In the genomic region with DNA sequence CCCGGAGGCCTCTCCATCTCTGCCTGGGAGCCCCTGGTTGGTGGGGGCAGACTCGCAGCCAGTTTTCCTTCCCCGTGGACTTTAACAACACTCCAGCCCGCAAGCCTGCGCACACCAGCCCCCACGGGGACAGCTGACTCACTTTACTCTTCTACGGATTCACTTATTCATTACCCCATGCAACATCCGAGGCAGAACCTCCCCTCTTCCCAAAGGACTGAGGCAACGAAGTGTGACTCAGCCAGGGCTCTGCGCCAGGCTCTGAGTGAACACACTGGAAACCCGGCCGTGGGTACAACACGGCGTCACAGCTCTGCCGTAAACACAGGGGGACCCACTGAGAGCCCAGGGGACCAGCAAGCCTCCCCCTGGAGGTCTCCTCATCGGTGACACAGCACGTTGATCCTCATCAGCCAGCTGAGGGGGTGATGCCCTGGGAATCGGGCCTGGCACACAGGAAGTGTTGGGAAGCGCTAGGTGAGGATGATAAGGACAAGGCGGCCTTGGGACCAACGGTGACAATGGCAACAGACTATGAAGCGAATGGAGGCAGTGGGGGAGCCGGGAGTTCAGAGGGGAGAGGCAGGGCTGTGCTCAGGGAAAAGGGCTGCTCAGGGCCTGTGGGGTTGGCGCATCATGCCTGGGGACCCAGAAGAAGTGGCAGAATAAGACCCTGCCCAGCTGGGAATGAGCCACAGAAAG, we compare ENCODE assay signal across 1 cellular context.
TF ChIP-seq lines count a peak whose summit lies in the region.

No MANE protein-coding gene starts in this region.

TF ChIP-seq in H1, 55 proteins besides CTCF, POLR2A, EP300 and RAD21 (continued from another document):
- TF ChIP-seq SAP30 (IDR thresholded peaks at IDR 0.05; ENCODE audit: insufficient read depth, insufficient replicate concordance, low read length) (no peak), BCL11A (IDR thresholded peaks at IDR 0.05; ENCODE audit: low read depth in 2 of 2, low read length in 2 of 2) (no peak), HDAC6 (IDR thresholded peaks at IDR 0.05; ENCODE audit: low read depth, low read length) (no peak), CHD1 (IDR thresholded peaks at IDR 0.05; ENCODE audit: low read depth, low read length) (no peak), HDAC2 (IDR thresholded peaks at IDR 0.05; ENCODE audit: borderline replicate concordance in 1 of 2, low read depth in 2 of 2, low read length in 2 of 2) (no peak)
